9 cellular contexts compared by ENCODE assay signal in genomic region chr7:81956520-81956919, GRCh38.
A peak's percentile ranks its signal among the peaks of the same experiment; 100 is the strongest.
DNase-seq lines count a peak whose midpoint lies in the region; ATAC-seq, FAIRE-seq and TF ChIP-seq lines count a peak whose summit lies in the region.
"Had no signal": no experiment of that assay in that cellular context is flagged by ENCODE, and none has a peak within 500 bp of the region (broad histone marks: within the 10 kb centered on the region; RNA-seq: fewer than 3 reads in every experiment).

No MANE protein-coding gene starts in this region.

- H3K27me3 ChIP-seq in body of pancreas = no peaks in the 10 kb centered on the region

- WGBS in body of pancreas, 2 donors = 17% methylated on average over 4 of the region's 4 CpGs

- FAIRE-seq in frontal cortex (lab: Jason Lieb, UNC) = no peak

- no peaks in the 10 kb centered on the region for H3K9me3 ChIP-seq in body of pancreas

- peak in 6 of 7 experiments; percentile 19 to 61 (median 38) for TF ChIP-seq CTCF in body of pancreas (IDR thresholded peaks at IDR 0.05)

- no peak for TF ChIP-seq POLR2A in body of pancreas (IDR thresholded peaks at IDR 0.05)

- intact Hi-C loops in body of pancreas (cut with DNase I) = no loop called here

- DNase-seq in ELR (ENCODE audit: low read depth) = peak; percentile 52
- peak; percentile 31 for DNase-seq in HCEC 1CT
- DNase-seq in NCI-H1930 (lab: John Stamatoyannopoulos, UW) = peak; percentile 45 to 56
- DNase-seq in body of pancreas = peak in 1 of 4 donors; percentile 16
- peak; percentile 9 for DNase-seq in kidney tubule cell (ENCODE audit: low spot score)
- no peak for DNase-seq in stimulated activated CD4-positive, alpha-beta T cell treated with anti-CD3 and anti-CD28 coated beads, Interleukin-15, amount 100 ng/mL, for 24 hours
- DNase-seq in activated effector memory CD4-positive, alpha-beta T cell treated with Interleukin-2 at 50 U/mL for 16 hours = no peak
- DNase-seq in frontal cortex (ENCODE audit: low spot score in 2 of 2) = no peak
- DNase-seq: naive B cell had no signal

- no peak overlapping the region for H3K4me3 ChIP-seq in body of pancreas

- ATAC-seq in body of pancreas = no peak

- H3K4me1 ChIP-seq in body of pancreas = no peaks in the 10 kb centered on the region

- H3K36me3 ChIP-seq in body of pancreas (replicated peaks in 1 of 2; ENCODE audit: insufficient read depth in 1 of 2, low read depth in 2 of 2) = no peaks in the 10 kb centered on the region

- no peak overlapping the region for H3K27ac ChIP-seq in body of pancreas

Comparison
In these comparisons a context has a peak if more than half of its experiments do, and no peak if none do; other contexts are left out.
1. DNase-seq: peak in ELR (single experiment), HCEC 1CT (single experiment), NCI-H1930 (2 of 2) and kidney tubule cell (single experiment); none in stimulated activated CD4-positive, alpha-beta T cell treated with anti-CD3 and anti-CD28 coated beads, Interleukin-15, amount 100 ng/mL, for 24 hours (single experiment), activated effector memory CD4-positive, alpha-beta T cell treated with Interleukin-2 at 50 U/mL for 16 hours (single experiment) and frontal cortex (0 of 2).